13 cellular contexts compared by ENCODE assay signal in genomic region chr10:30445716-30446115, GRCh38. TPM values are rescaled to one million over a fixed set of nuclear protein-coding genes. Genes with fewer than 3 reads are reported as not detected.
A peak's percentile ranks its signal among the peaks of the same experiment; 100 is the strongest.
DNase-seq lines count a peak whose midpoint lies in the region; ATAC-seq and TF ChIP-seq lines count a peak whose summit lies in the region.
"Had no signal": no experiment of that assay in that cellular context is flagged by ENCODE, and none has a peak within 500 bp of the region (broad histone marks: within the 10 kb centered on the region; RNA-seq: fewer than 3 reads in every experiment).

No MANE protein-coding gene starts in this region.

- no peaks in the 10 kb centered on the region for H4K20me1 ChIP-seq in fibroblast of lung (ENCODE audit: control insufficient read depth, extremely low read depth, insufficient read depth, low read length)

- H3K36me3 ChIP-seq in fibroblast of lung (ENCODE audit: control insufficient read depth, insufficient read depth, low read length) = peaks cover 4% of the 10 kb centered on the region
- peaks cover 59% of the 10 kb centered on the region for H3K36me3 ChIP-seq in neutrophil

- H3K9me3 ChIP-seq in AG04450 (ENCODE audit: control insufficient read depth, insufficient read depth, low read length) (no peaks in the 10 kb centered on the region), fibroblast of lung (ENCODE audit: control insufficient read depth, insufficient read depth, low read depth, low read length) (no peaks in the 10 kb centered on the region), neutrophil (no peaks in the 10 kb centered on the region)

- no peak overlapping the region for H3K4me3 Mint-ChIP-seq in activated naive CD4-positive, alpha-beta T cell treated with anti-CD3 and anti-CD28 coated beads, Interleukin-2, amount 10 ng/mL, durations not matched to agents 7 days and 5 days

- no peaks in the 10 kb centered on the region for H3K27me3 Mint-ChIP-seq in activated naive CD4-positive, alpha-beta T cell treated with anti-CD3 and anti-CD28 coated beads, Interleukin-2, amount 10 ng/mL, durations not matched to agents 7 days and 5 days

- H3K4me1 ChIP-seq in fibroblast of lung (ENCODE audit: control insufficient read depth, extremely low read depth, insufficient read depth, low read length) = peaks cover 7% of the 10 kb centered on the region
- peaks cover 21 to 36% of the 10 kb centered on the region in 2 experiments for H3K4me1 ChIP-seq in neutrophil (ENCODE audit: control insufficient read depth in 1 of 2, insufficient read depth in 1 of 2, low read depth in 1 of 2, low read length in 1 of 2)

- peaks cover 47% of the 10 kb centered on the region for H3K36me3 Mint-ChIP-seq in activated naive CD4-positive, alpha-beta T cell treated with anti-CD3 and anti-CD28 coated beads, Interleukin-2, amount 10 ng/mL, durations not matched to agents 7 days and 5 days

- no peak overlapping the region for H3K9ac ChIP-seq in fibroblast of lung (ENCODE audit: insufficient read depth, low read length)

- no peak overlapping the region for H3K27ac Mint-ChIP-seq in activated naive CD4-positive, alpha-beta T cell treated with anti-CD3 and anti-CD28 coated beads, Interleukin-2, amount 10 ng/mL, durations not matched to agents 7 days and 5 days

- H2AFZ ChIP-seq in fibroblast of lung (ENCODE audit: low read length) = no peak overlapping the region

- TF ChIP-seq CTCF in AG04450 (IDR thresholded peaks at IDR 0.05; ENCODE audit: low read depth, low read length) (no peak), fibroblast of lung (conservative IDR thresholded peaks at IDR 0.05 in 1 of 2, IDR thresholded peaks at IDR 0.05 in 1 of 2; ENCODE audit: low read depth in 1 of 2, low read length in 2 of 2) (no peak), neutrophil (IDR thresholded peaks at IDR 0.05) (no peak)

- H3K4me2 ChIP-seq in fibroblast of lung (ENCODE audit: extremely low read depth, insufficient read depth, low read length) = peak overlapping the region; percentile 63

- H3K27ac ChIP-seq in AG04450 (ENCODE audit: low read depth, low read length) = peak overlapping the region; percentile 77
- H3K27ac ChIP-seq in fibroblast of lung (ENCODE audit: insufficient read depth, low read length) = peak overlapping the region; percentile 82
- peak overlapping the region; percentile 63 for H3K27ac ChIP-seq in neutrophil

- POLR2A ChIA-PET in AG04450 (lab: Yijun Ruan, JAX) = interaction anchor here (0.5 to 1.1 kb wide), 2 partner anchors 9 to 11 kb away, joined by 3 read pairs; partner anchors contain the start of gene MAP3K8

- CTCF ChIA-PET in AG04450 (lab: Charles Lee) = interaction anchor here (0.7 kb wide), 1 partner anchor 1376 kb away, joined by 3 read pairs; no protein-coding TSS in a partner anchor
- CTCF ChIA-PET in activated naive CD4-positive, alpha-beta T cell treated with anti-CD3 and anti-CD28 coated beads, Interleukin-2, amount 10 ng/mL, durations not matched to agents 7 days and 5 days (lab: Charles Lee) = interaction anchor here (1.6 to 2.5 kb wide), 4 partner anchors 8 to 145 kb away, joined by 3 to 9 read pairs (median 6); no protein-coding TSS in a partner anchor

- H3K27me3 ChIP-seq in AG04450 (ENCODE audit: control insufficient read depth, insufficient read depth, low read length) (no peaks in the 10 kb centered on the region), fibroblast of lung (ENCODE audit: control insufficient read depth, insufficient read depth, low read length) (no peaks in the 10 kb centered on the region), neutrophil (no peaks in the 10 kb centered on the region)

- H3K4me1 Mint-ChIP-seq in activated naive CD4-positive, alpha-beta T cell treated with anti-CD3 and anti-CD28 coated beads, Interleukin-2, amount 10 ng/mL, durations not matched to agents 7 days and 5 days = peaks cover 13% of the 10 kb centered on the region

- H3K4me3 ChIP-seq in AG04450 (ENCODE audit: low read depth, low read length) (no peak overlapping the region), fibroblast of lung (replicated peaks in 1 of 4; ENCODE audit: control extremely low read depth in 1 of 4, insufficient read depth in 1 of 4, low read depth in 3 of 4, low read length in 4 of 4) (no peak overlapping the region), neutrophil (ENCODE audit: low read depth in 1 of 2, low read length in 1 of 2) (no peak overlapping the region)

- no peaks in the 10 kb centered on the region for H3K9me3 Mint-ChIP-seq in activated naive CD4-positive, alpha-beta T cell treated with anti-CD3 and anti-CD28 coated beads, Interleukin-2, amount 10 ng/mL, durations not matched to agents 7 days and 5 days

- ATAC-seq in GM21737 (IDR thresholded peaks at IDR 0.05; ENCODE audit: unreplicated experiment) = no peak
- no peak for ATAC-seq in GM21360 (IDR thresholded peaks at IDR 0.05; ENCODE audit: unreplicated experiment)

- peaks cover 19% of the 10 kb centered on the region for H3K79me2 ChIP-seq in fibroblast of lung (ENCODE audit: control insufficient read depth, insufficient read depth, low read length)

- DNase-seq in AG04450 (ENCODE audit: low read depth, low spot score) = no peak
- peak; percentile 87 for DNase-seq in LHCN-M2 (ENCODE audit: low read depth)
- peak; percentile 78 to 90 for DNase-seq in fibroblast of lung (ENCODE audit: low read depth in 2 of 2)
- DNase-seq in NCI-H82 treated with DMSO at 0.1 percent for 48 hours (lab: John Stamatoyannopoulos, UW; ENCODE audit: unreplicated experiment) = no peak
- no peak for DNase-seq in activated naive CD4-positive, alpha-beta T cell treated with anti-CD3 and anti-CD28 coated beads, Interleukin-2, amount 10 ng/mL, durations not matched to agents 7 days and 5 days
- DNase-seq: COR-L47; effector memory CD4-positive, alpha-beta T cell; GOT3; retina; stimulated activated CD8-positive, alpha-beta memory T cell treated with anti-CD3 and anti-CD28 coated beads, Interleukin-4, amount 100 ng/mL, for 48 hours had no signal

RNA-seq across cellular contexts. Expression of gene MAP3K8, which starts 11.7 kb away (rescaled TPM):
- polyA plus RNA-seq in AG04450 (2011; rRNA removed) (4.3 and 5.3 TPM in 2 replicates), fibroblast of lung (16.9 and 52.6 TPM in 2 replicates)
- polyA minus RNA-seq in AG04450 (2011; rRNA and poly(A)+ RNA removed) = 4.3 and 4.8 TPM in 2 replicates
- total RNA-seq in LHCN-M2 (2014; rRNA removed) (0.40 and 1.7 TPM in 2 replicates), fibroblast of lung (15.7 and 20.0 TPM in 2 replicates)
- 1.8 TPM for polyA plus RNA-seq in LHCN-M2 (2012)
- 10.4 and 26.6 TPM in 2 replicates for polyA plus RNA-seq in fibroblast of lung (2012)
- polyA minus RNA-seq in fibroblast of lung (ENCODE audit: low replicate concordance) = 9.6 and 20.6 TPM in 2 replicates

Comparison
In these comparisons a context has a peak if more than half of its experiments do, and no peak if none do; other contexts are left out.
1. DNase-seq: peak in LHCN-M2 (single experiment) and fibroblast of lung (2 of 2); none in AG04450 (single experiment), NCI-H82 treated with DMSO at 0.1 percent for 48 hours (single experiment) and activated naive CD4-positive, alpha-beta T cell treated with anti-CD3 and anti-CD28 coated beads, Interleukin-2, amount 10 ng/mL, durations not matched to agents 7 days and 5 days (single experiment).
2. Peak in every context shown above with its lines, with median percentiles within 50 percentile points of each other: H3K27ac ChIP-seq.